Comparison of ENCODE assay signal across 15 cellular contexts in genomic region chr10:6924166-6924565, GRCh38.
DNase-seq lines count a peak whose midpoint lies in the region; ATAC-seq and FAIRE-seq lines count a peak whose summit lies in the region.
"Had no signal": no experiment of that assay in that cellular context is flagged by ENCODE, and none has a peak within 500 bp of the region (broad histone marks: within the 10 kb centered on the region; RNA-seq: fewer than 3 reads in every experiment).

No MANE protein-coding gene starts in this region.

- H3K4ac ChIP-seq in neuronal stem cell (ENCODE audit: low read length): no peak overlapping the region

- H2BK5ac ChIP-seq in neuronal stem cell (ENCODE audit: low read length): no peak overlapping the region

- WGBS in neuronal stem cell (ENCODE audit: extremely low coverage in 2 of 2, insufficient read length in 2 of 2, insufficient replicate concordance in 1 of 2), 2 donors: no CpG with 5 or more reads among the region's 4 CpGs

- no peak overlapping the region for H2BK12ac ChIP-seq in neuronal stem cell (ENCODE audit: low read length)

- H3K14ac ChIP-seq in neuronal stem cell (ENCODE audit: low read length): no peak overlapping the region

- no peaks in the 10 kb centered on the region for H3K79me1 ChIP-seq in neuronal stem cell (ENCODE audit: low read depth, low read length)

- no peak overlapping the region for H3K4me3 ChIP-seq in neuronal stem cell (ENCODE audit: low read length in 2 of 2)
- H3K4me3 ChIP-seq: transverse colon had no signal

- H3K9me3 ChIP-seq in neuronal stem cell (replicated peaks in 1 of 2; ENCODE audit: control insufficient read depth in 2 of 2, insufficient read depth in 1 of 2, low read depth in 1 of 2, low read length in 2 of 2): no peaks in the 10 kb centered on the region
- H3K9me3 ChIP-seq: transverse colon had no signal

- no peak overlapping the region for H3K23ac ChIP-seq in neuronal stem cell (ENCODE audit: low read depth, low read length, poor library complexity)

- H3K36me3 ChIP-seq in neuronal stem cell (replicated peaks in 1 of 2; ENCODE audit: control insufficient read depth in 2 of 2, insufficient read depth in 2 of 2, low read length in 2 of 2): no peaks in the 10 kb centered on the region
- H3K36me3 ChIP-seq: transverse colon had no signal

- no peak overlapping the region for H2BK15ac ChIP-seq in neuronal stem cell (ENCODE audit: low read length)

- DNase-seq in Daoy (ENCODE audit: low read depth) (peak; percentile 67), MV-4-11 (lab: John Stamatoyannopoulos, UW) (peak; percentile 57), brain pericyte (ENCODE audit: low read depth, low spot score) (peak; percentile 49), midbrain (lab: John Stamatoyannopoulos, UW) (peak; percentile 10), frontal cortex (ENCODE audit: low spot score in 2 of 2) (no peak), neuronal stem cell (ENCODE audit: low spot score) (no peak)
- DNase-seq in stimulated activated CD8-positive, alpha-beta memory T cell treated with anti-CD3 and anti-CD28 coated beads, Interleukin-4, amount 100 ng/mL, for 48 hours: no peak
- DNase-seq: activated B cell treated with CpG ODN at 0.5 μM for 24 hours; CD8-positive, alpha-beta T cell; H9; head of caudate nucleus; KBM-7; transverse colon had no signal

- no peaks in the 10 kb centered on the region for H3K4me1 ChIP-seq in neuronal stem cell (ENCODE audit: control insufficient read depth in 2 of 2, insufficient read depth in 1 of 2, low read depth in 1 of 2, low read length in 2 of 2)

- no peak overlapping the region for H3K27ac ChIP-seq in neuronal stem cell (replicated peaks; ENCODE audit: low read length)
- H3K27ac ChIP-seq: transverse colon had no signal

- H2BK120ac ChIP-seq in neuronal stem cell (ENCODE audit: low read depth, low read length): no peak overlapping the region

- H4K91ac ChIP-seq in neuronal stem cell (ENCODE audit: low read depth, low read length, poor library complexity): no peak overlapping the region

- FAIRE-seq in frontal cortex (lab: Jason Lieb, UNC): no peak
- FAIRE-seq: GM19239 had no signal

- no peak for ATAC-seq in HG03159 (IDR thresholded peaks at IDR 0.05; ENCODE audit: unreplicated experiment)
- ATAC-seq: CD8-positive, alpha-beta T cell had no signal

- H4K8ac ChIP-seq in neuronal stem cell (ENCODE audit: low read depth, low read length): no peak overlapping the region

- H3K4me2 ChIP-seq in neuronal stem cell (ENCODE audit: insufficient read depth, low read length, poor library complexity, severe bottlenecking): no peak overlapping the region

- H3K27me3 ChIP-seq in neuronal stem cell (ENCODE audit: control insufficient read depth in 3 of 3, insufficient read depth in 3 of 3, low read depth in 1 of 3, low read length in 3 of 3): no peaks in the 10 kb centered on the region
- H3K27me3 ChIP-seq: transverse colon had no signal

- no peak overlapping the region for H3K9ac ChIP-seq in neuronal stem cell (ENCODE audit: low read depth, low read length, poor library complexity)

- H3K18ac ChIP-seq in neuronal stem cell (ENCODE audit: low read length): no peak overlapping the region

- H2AK5ac ChIP-seq in neuronal stem cell (ENCODE audit: low read depth, low read length): no peak overlapping the region

- no peak overlapping the region for H2AFZ ChIP-seq in neuronal stem cell (ENCODE audit: low read length)

Comparison
In these comparisons a context has a peak if more than half of its experiments do, and no peak if none do; other contexts are left out.
1. DNase-seq: peak in Daoy (single experiment), MV-4-11 (single experiment), brain pericyte (single experiment) and midbrain (single experiment); none in stimulated activated CD8-positive, alpha-beta memory T cell treated with anti-CD3 and anti-CD28 coated beads, Interleukin-4, amount 100 ng/mL, for 48 hours (single experiment), frontal cortex (0 of 2) and neuronal stem cell (single experiment).